ENCODE assay signal across 1 cellular context in genomic region chr14:35121887-35122695, GRCh38.
A peak's percentile ranks its signal among the peaks of the same experiment; 100 is the strongest.
TF ChIP-seq lines count a peak whose summit lies in the region.

TSS of gene PPP2R3C (minus strand) at chr14:35121990. CDS start at chr14:35121959, 31 bp downstream.
TSS of gene PRORP (plus strand) at chr14:35122552. CDS start at chr14:35123246, 694 bp downstream.

TF ChIP-seq in K562, 482 proteins besides CTCF, POLR2A, EP300 and RAD21 (continued from another document and continues in another):
- TF ChIP-seq ARID4B (CRISPR knock-in tag; IDR thresholded peaks at IDR 0.05) (peak; percentile 57; the same call in 1 of the 2 replicates), CBFA2T3 (IDR thresholded peaks at IDR 0.05) (no peak), ZNF263 (CRISPR knock-in tag; IDR thresholded peaks at IDR 0.05; ENCODE audit: borderline replicate concordance) (no peak; the same call in 1 of the 2 replicates), NR4A1 (CRISPR knock-in tag; IDR thresholded peaks at IDR 0.05) (no peak), NR4A1 (tag; IDR thresholded peaks at IDR 0.05) (no peak), HBP1 (CRISPR knock-in tag; IDR thresholded peaks at IDR 0.05) (no peak), ZNF197 (CRISPR knock-in tag; IDR thresholded peaks at IDR 0.05; ENCODE audit: low read depth) (0 out of 2 replicates have a peak, but pooled peaks have one; percentile 61), ZC3H8 (IDR thresholded peaks at IDR 0.05) (no peak), ZKSCAN3 (CRISPR knock-in tag; IDR thresholded peaks at IDR 0.05) (no peak), ZNF395 (CRISPR knock-in tag; IDR thresholded peaks at IDR 0.05) (0 out of 2 replicates have a peak, but pooled peaks have one; percentile 26), FOXM1 (IDR thresholded peaks at IDR 0.05; ENCODE audit: low read depth) (no peak), FOXM1 (CRISPR knock-in tag; IDR thresholded peaks at IDR 0.05; ENCODE audit: low read depth) (peak; percentile 56; the same call in 1 of the 2 replicates), ESRRA (IDR thresholded peaks at IDR 0.05; ENCODE audit: borderline replicate concordance, low read depth) (no peak), KAT7 (CRISPR knock-in tag; IDR thresholded peaks at IDR 0.05; ENCODE audit: borderline replicate concordance) (no peak), ZNF449 (CRISPR knock-in tag; IDR thresholded peaks at IDR 0.05) (no peak), TRIM24 (IDR thresholded peaks at IDR 0.05) (peak in 1 of 2 experiments; percentile 88; a peak in 2 of 4 replicates), CREM (IDR thresholded peaks at IDR 0.05; ENCODE audit: low read depth) (peak; percentile 84), CCAR2 (IDR thresholded peaks at IDR 0.05; ENCODE audit: low read depth, low read length) (no peak), TAL1 (IDR thresholded peaks at IDR 0.05) (no peak), HSF4 (CRISPR knock-in tag; IDR thresholded peaks at IDR 0.05; ENCODE audit: borderline replicate concordance) (no peak), CREBBP (IDR thresholded peaks at IDR 0.05; ENCODE audit: low read depth, low read length) (no peak), SREBF1 (IDR thresholded peaks at IDR 0.05; ENCODE audit: borderline replicate concordance, low read depth, low read length) (no peak), ZNF830 (CRISPR knock-in tag; IDR thresholded peaks at IDR 0.05) (no peak), ZNF778 (CRISPR knock-in tag; IDR thresholded peaks at IDR 0.05) (no peak), ZNF639 (CRISPR knock-in tag; conservative IDR thresholded peaks at IDR 0.05 in 1 of 2, IDR thresholded peaks at IDR 0.05 in 1 of 2) (peak in 1 of 2 experiments; percentile 59; a peak in 2 of 4 replicates), HDAC6 (IDR thresholded peaks at IDR 0.05; ENCODE audit: low read depth, low read length) (no peak), TSHZ1 (CRISPR knock-in tag; IDR thresholded peaks at IDR 0.05) (no peak), XRCC3 (IDR thresholded peaks at IDR 0.05) (no peak), SIRT6 (IDR thresholded peaks at IDR 0.05; ENCODE audit: low read depth, low read length) (no peak), LCOR (CRISPR knock-in tag; IDR thresholded peaks at IDR 0.05) (peak; percentile 85), PTBP1 (IDR thresholded peaks at IDR 0.05; ENCODE audit: low read depth, low read length) (no peak), ZMIZ1 (IDR thresholded peaks at IDR 0.05; ENCODE audit: low read depth in 2 of 2, low read length in 2 of 2) (no peak), SNAPC5 (CRISPR knock-in tag; IDR thresholded peaks at IDR 0.05) (no peak), NFXL1 (CRISPR knock-in tag; IDR thresholded peaks at IDR 0.05) (no peak), SAFB2 (IDR thresholded peaks at IDR 0.05; ENCODE audit: borderline replicate concordance, low read depth, low read length, severe bottlenecking) (no peak), SMARCE1 (IDR thresholded peaks at IDR 0.05) (no peak), TRIM25 (IDR thresholded peaks at IDR 0.05; ENCODE audit: borderline replicate concordance) (no peak)
